In genomic region chr1:19645544-19646252, GRCh38 we compare ENCODE assay signal across 8 cellular contexts. TPM values are rescaled to one million over a fixed set of nuclear protein-coding genes. Genes with fewer than 3 reads are reported as not detected.
DNase-seq lines count a peak whose midpoint lies in the region; ATAC-seq, FAIRE-seq and TF ChIP-seq lines count a peak whose summit lies in the region.

No MANE protein-coding gene starts in this region.

- peaks cover 48% of the 10 kb centered on the region for H3K4me1 ChIP-seq in Panc1 (ENCODE audit: control insufficient read depth, insufficient read depth, low read length)
- H3K4me1 ChIP-seq in endothelial cell of umbilical vein (ENCODE audit: control insufficient read depth, extremely low read depth, insufficient read depth, low read length), result peaks cover 13% of the 10 kb centered on the region

- DNase-seq in AG10803 (ENCODE audit: low read depth) (peak; percentile 44), Panc1 (ENCODE audit: low read depth, low spot score) (no peak), endothelial cell of umbilical vein (ENCODE audit: low read depth, low spot score) (peak; percentile 34), SK-N-DZ (ENCODE audit: low spot score) (no peak)
- no peak for DNase-seq in natural killer cell treated with Interleukin-12 subunit alpha and Interleukin-12 subunit beta and Interleukin-15 and Interleukin-18, amount 100 ng/mL, for 72 hours (ENCODE audit: low spot score)

- no peak overlapping the region for H2AFZ ChIP-seq in endothelial cell of umbilical vein (ENCODE audit: low read depth, low read length)

- peak; percentile 67 for FAIRE-seq in endothelial cell of umbilical vein (lab: Jason Lieb, UNC)

- TF ChIP-seq POLR2A in endothelial cell of umbilical vein (IDR thresholded peaks at IDR 0.05; ENCODE audit: low read depth, low read length), result no peak

- H3K9me3 Mint-ChIP-seq in natural killer cell treated with Interleukin-12 subunit alpha and Interleukin-12 subunit beta and Interleukin-15 and Interleukin-18, amount 100 ng/mL, for 72 hours, result no peaks in the 10 kb centered on the region

- H3K27me3 Mint-ChIP-seq in natural killer cell treated with Interleukin-12 subunit alpha and Interleukin-12 subunit beta and Interleukin-15 and Interleukin-18, amount 100 ng/mL, for 72 hours, result peaks cover 13 to 23% of the 10 kb centered on the region in 2 donors

- no peaks in the 10 kb centered on the region for H3K9me1 ChIP-seq in endothelial cell of umbilical vein (replicated peaks; ENCODE audit: control insufficient read depth, extremely low read depth, insufficient read depth, low read length)

- no peaks in the 10 kb centered on the region for H4K20me1 ChIP-seq in endothelial cell of umbilical vein (replicated peaks; ENCODE audit: control insufficient read depth, extremely low read depth, insufficient read depth, low read length)

- H3K4me3 ChIP-seq in AG10803 (ENCODE audit: low read length), result peak overlapping the region; percentile 82
- peak overlapping the region; percentile 79 to 80 for H3K4me3 ChIP-seq in Panc1 (ENCODE audit: low read depth in 2 of 2, low read length in 2 of 2)
- H3K4me3 ChIP-seq in endothelial cell of umbilical vein (replicated peaks in 1 of 3; ENCODE audit: insufficient read depth in 1 of 3, low read depth in 1 of 3, low read length in 3 of 3), result peak overlapping the region in 2 of 3 experiments; percentile 31 to 49

- dilution Hi-C loops in endothelial cell of umbilical vein (cut with MboI; ENCODE audit: extremely low pct_ligation_motif_present, low sequenced_read_pairs), result loop anchor here (25.0 kb wide), 1 partner anchor 233 kb away; no protein-coding TSS in a partner anchor

- H3K36me3 ChIP-seq in Panc1 (ENCODE audit: control insufficient read depth, insufficient read depth, low read length) (no peaks in the 10 kb centered on the region; the same call in 1 of the 2 replicates), endothelial cell of umbilical vein (ENCODE audit: control insufficient read depth in 2 of 2, extremely low read depth in 1 of 2, insufficient read depth in 2 of 2, low read length in 2 of 2) (no peaks in the 10 kb centered on the region)

- H3K27ac ChIP-seq in Panc1 (ENCODE audit: low read length) (peak overlapping the region; percentile 90), endothelial cell of umbilical vein (ENCODE audit: insufficient read depth, low read depth, low read length) (no peak overlapping the region)

- H3K79me2 ChIP-seq in endothelial cell of umbilical vein (ENCODE audit: control insufficient read depth, insufficient read depth, low read length), result peaks cover 6% of the 10 kb centered on the region

- H3K4me3 Mint-ChIP-seq in natural killer cell treated with Interleukin-12 subunit alpha and Interleukin-12 subunit beta and Interleukin-15 and Interleukin-18, amount 100 ng/mL, for 72 hours, result peak overlapping the region; percentile 41

- BruUV-seq in Panc1 (replicated peaks; lab: Mats Ljungman, UMichigan), result no TSS peak
- BruUV-seq in endothelial cell of umbilical vein (replicated peaks; lab: Mats Ljungman, UMichigan), result no TSS peak

- CTCF ChIA-PET in Panc1 (lab: Charles Lee), result no interaction called here
- CTCF ChIA-PET in endothelial cell of umbilical vein (lab: Charles Lee), result interaction anchor here (0.9 to 2.3 kb wide), 5 partner anchors 10 to 271 kb away, joined by 3 to 9 read pairs (median 3); no protein-coding TSS in a partner anchor

- POLR2A ChIA-PET in Panc1 (lab: Charles Lee), result no interaction called here
- POLR2A ChIA-PET in endothelial cell of umbilical vein (lab: Charles Lee), result no interaction called here

- no peaks in the 10 kb centered on the region for H3K36me3 Mint-ChIP-seq in natural killer cell treated with Interleukin-12 subunit alpha and Interleukin-12 subunit beta and Interleukin-15 and Interleukin-18, amount 100 ng/mL, for 72 hours

- peak overlapping the region; percentile 20 for H3K9ac ChIP-seq in endothelial cell of umbilical vein (replicated peaks; ENCODE audit: extremely low read depth, insufficient read depth, low read length)

- H3K27me3 ChIP-seq in Panc1 (ENCODE audit: control insufficient read depth, insufficient read depth, low read length) (no peaks in the 10 kb centered on the region), endothelial cell of umbilical vein (ENCODE audit: control insufficient read depth in 2 of 2, insufficient read depth in 2 of 2, low read length in 2 of 2) (peaks cover 0 to 1% of the 10 kb centered on the region in 2 experiments)

- in situ Hi-C loops in Panc1 (cut with HindIII; ENCODE audit: low pct_unique_long_range_greater_than_20kb, low sequenced_read_pairs), result no loop called here

- ATAC-seq in Panc1 (no peak), GM18867 (IDR thresholded peaks at IDR 0.05; ENCODE audit: unreplicated experiment) (no peak), GM21526 (IDR thresholded peaks at IDR 0.05; ENCODE audit: low FRiP score, unreplicated experiment) (no peak), HG02840 (IDR thresholded peaks at IDR 0.05; ENCODE audit: low FRiP score, unreplicated experiment) (no peak)
- no peak for ATAC-seq in natural killer cell treated with Interleukin-12 subunit alpha and Interleukin-12 subunit beta and Interleukin-15 and Interleukin-18, amount 100 ng/mL, for 72 hours

- H3K4me1 Mint-ChIP-seq in natural killer cell treated with Interleukin-12 subunit alpha and Interleukin-12 subunit beta and Interleukin-15 and Interleukin-18, amount 100 ng/mL, for 72 hours (ENCODE audit: low read depth in 2 of 2), result peaks cover 9 to 12% of the 10 kb centered on the region in 2 donors

- no peaks in the 10 kb centered on the region for H3K9me3 ChIP-seq in Panc1 (ENCODE audit: control insufficient read depth, insufficient read depth, low read depth, low read length)
- no peaks in the 10 kb centered on the region for H3K9me3 ChIP-seq in endothelial cell of umbilical vein (replicated peaks; ENCODE audit: control insufficient read depth, insufficient read depth, low read length)

- no peak overlapping the region for H3K27ac Mint-ChIP-seq in natural killer cell treated with Interleukin-12 subunit alpha and Interleukin-12 subunit beta and Interleukin-15 and Interleukin-18, amount 100 ng/mL, for 72 hours

- intact Hi-C loops in Panc1 (cut with micrococcal nuclease; ENCODE audit: unreplicated experiment) (loop anchor here (10.0 kb wide), 1 partner anchor 201 kb away; no protein-coding TSS in a partner anchor), endothelial cell of umbilical vein (cut with micrococcal nuclease) (loop anchor here (2.0 kb wide), 2 partner anchors 159 to 207 kb away; no protein-coding TSS in a partner anchor)

- H3K4me2 ChIP-seq in endothelial cell of umbilical vein (ENCODE audit: insufficient read depth, low read length), result peak overlapping the region; percentile 18

- TF ChIP-seq CTCF in AG10803 (conservative IDR thresholded peaks at IDR 0.05; ENCODE audit: low read length) (no peak), Panc1 (IDR thresholded peaks at IDR 0.05) (no peak), endothelial cell of umbilical vein (IDR thresholded peaks at IDR 0.05; ENCODE audit: extremely low read depth in 1 of 2, insufficient read depth in 1 of 2, low read depth in 1 of 2, low read length in 2 of 2) (no peak)

TF ChIP-seq in endothelial cell of umbilical vein, 7 proteins besides CTCF, POLR2A, EP300 and RAD21:
- no peak for TF ChIP-seq POLR2AphosphoS5 (IDR thresholded peaks at IDR 0.05; ENCODE audit: insufficient read depth, low read depth, low read length)
- no peak for TF ChIP-seq GATA2 (IDR thresholded peaks at IDR 0.05; ENCODE audit: insufficient read depth, insufficient read length, low read depth, low read length)
- TF ChIP-seq EZH2 (IDR thresholded peaks at IDR 0.05; ENCODE audit: borderline replicate concordance, low read depth, low read length, severe bottlenecking), result no peak
- no peak for TF ChIP-seq JUN (IDR thresholded peaks at IDR 0.05; ENCODE audit: borderline replicate concordance, insufficient read depth, insufficient read length, low read depth)
- TF ChIP-seq MAX (IDR thresholded peaks at IDR 0.05; ENCODE audit: insufficient read depth, insufficient read length), result no peak
- no peak for TF ChIP-seq FOS (IDR thresholded peaks at IDR 0.05; ENCODE audit: borderline replicate concordance, insufficient read depth, low read length)
- TF ChIP-seq MYC (IDR thresholded peaks at IDR 0.05; ENCODE audit: low read depth, low read length), result no peak

RNA-seq across cellular contexts. Expression of gene NBL1, which starts 1.6 kb away (rescaled TPM):
- 191 TPM for total RNA-seq in Panc1 (2021; ENCODE audit: unreplicated experiment)
- polyA plus RNA-seq in Panc1 (2012; ENCODE audit: insufficient read length), result 489 TPM
- 39.8 and 40.5 TPM in 2 replicates for total RNA-seq in endothelial cell of umbilical vein
- 36.2 and 49.6 TPM in 2 replicates for polyA plus RNA-seq in endothelial cell of umbilical vein
- polyA plus RNA-seq in endothelial cell of umbilical vein (2011; cell fraction: cytosol; rRNA removed), result 29.4 and 41.5 TPM in 2 replicates
- polyA plus RNA-seq in endothelial cell of umbilical vein (2011; cell fraction: nucleus; rRNA removed), result 11.9 and 14.7 TPM in 2 replicates
- polyA plus RNA-seq in endothelial cell of umbilical vein (2012), result 26.3 and 36.2 TPM in 2 replicates
- 55.7 and 64.4 TPM in 2 replicates for polyA minus RNA-seq in endothelial cell of umbilical vein
- 40.1 TPM for polyA minus RNA-seq in endothelial cell of umbilical vein (2011; cell fraction: cytosol; rRNA and poly(A)+ RNA removed)
- 4.9 and 6.8 TPM in 2 replicates for polyA minus RNA-seq in endothelial cell of umbilical vein (2011; cell fraction: nucleus; rRNA and poly(A)+ RNA removed)
- 10 to 100 TPM in 1 of 2 donors, 1 to 10 TPM in 1; 9.3 to 24.4 TPM for total RNA-seq in natural killer cell treated with Interleukin-12 subunit alpha and Interleukin-12 subunit beta and Interleukin-15 and Interleukin-18, amount 100 ng/mL, for 72 hours
- 10.3 and 19.8 TPM in 2 replicates for polyA plus RNA-seq in SK-N-DZ (2014; cell fraction: cytosol; rRNA removed)
- polyA plus RNA-seq in SK-N-DZ (2014; cell fraction: nucleus; rRNA removed), result 6.2 and 8.9 TPM in 2 replicates

RNA-seq across cellular contexts. Expression of gene HTR6, which starts 19.0 kb away (rescaled TPM):
- total RNA-seq in Panc1 (2021; ENCODE audit: unreplicated experiment), result 0.10 TPM
- 0.40 TPM for polyA plus RNA-seq in Panc1 (2012; ENCODE audit: insufficient read length)
- not detected in 2 replicates for total RNA-seq in endothelial cell of umbilical vein
- polyA plus RNA-seq in endothelial cell of umbilical vein, result not detected in 2 replicates
- not detected in 2 replicates for polyA plus RNA-seq in endothelial cell of umbilical vein (2011; cell fraction: cytosol; rRNA removed)
- polyA plus RNA-seq in endothelial cell of umbilical vein (2011; cell fraction: nucleus; rRNA removed), result not detected in 2 replicates
- polyA plus RNA-seq in endothelial cell of umbilical vein (2012), result not detected in 2 replicates
- not detected in 2 replicates for polyA minus RNA-seq in endothelial cell of umbilical vein
- not detected for polyA minus RNA-seq in endothelial cell of umbilical vein (2011; cell fraction: cytosol; rRNA and poly(A)+ RNA removed)
- polyA minus RNA-seq in endothelial cell of umbilical vein (2011; cell fraction: nucleus; rRNA and poly(A)+ RNA removed), result not detected in 2 replicates
- not detected for total RNA-seq in natural killer cell treated with Interleukin-12 subunit alpha and Interleukin-12 subunit beta and Interleukin-15 and Interleukin-18, amount 100 ng/mL, for 72 hours
- 0.30 TPM in 1 of 2 replicates, not detected in the other for polyA plus RNA-seq in SK-N-DZ (2014; cell fraction: cytosol; rRNA removed)
- polyA plus RNA-seq in SK-N-DZ (2014; cell fraction: nucleus; rRNA removed), result not detected in 2 replicates

Comparison
In these comparisons a context has a peak if more than half of its experiments do, and no peak if none do; other contexts are left out.
1. DNase-seq: peak in AG10803 (single experiment) and endothelial cell of umbilical vein (single experiment); none in Panc1 (single experiment), natural killer cell treated with Interleukin-12 subunit alpha and Interleukin-12 subunit beta and Interleukin-15 and Interleukin-18, amount 100 ng/mL, for 72 hours (single experiment) and SK-N-DZ (single experiment).
2. Peak in every context shown above with its lines, with median percentiles within 50 percentile points of each other: H3K4me3 ChIP-seq.